30 cellular contexts compared by ENCODE assay signal in genomic region chr1:115893545-115893944, GRCh38. TPM values are rescaled to one million over a fixed set of nuclear protein-coding genes. Genes with fewer than 3 reads are reported as not detected.
"Had no signal": no experiment of that assay in that cellular context is flagged by ENCODE, and none has a peak within 500 bp of the region (broad histone marks: within the 10 kb centered on the region; RNA-seq: fewer than 3 reads in every experiment).

No MANE protein-coding gene starts in this region.

- DNase-seq: colonic mucosa; effector CD8-positive, alpha-beta T cell; endodermal cell; foreskin keratinocyte; heart left ventricle; left cardiac atrium; left lung; natural killer cell; occipital lobe; ovary; posterior cingulate gyrus; psoas muscle; right cardiac atrium; sigmoid colon; stimulated activated CD4-positive, alpha-beta T cell treated with anti-CD3 and anti-CD28 coated beads, Interleukin-2, amount 100 ng/mL, for 24 hours; stimulated activated CD4-positive, alpha-beta T cell treated with anti-CD3 and anti-CD28 coated beads, Interleukin-4, amount 100 ng/mL, for 24 hours; stimulated activated naive CD8-positive, alpha-beta T cell treated with anti-CD3 and anti-CD28 coated beads, Interleukin-15, Interleukin-2, amounts not matched to agents 100 U/mL and 50 U/mL, for 24 hours; substantia nigra had no signal

- H3K9me3 ChIP-seq: colonic mucosa, gastroesophageal sphincter, heart left ventricle, left lung, ovary, psoas muscle, sigmoid colon, thoracic aorta, tibial nerve, vagina had no signal

- H2AFZ ChIP-seq: hepatocyte had no signal

- H3K4me3 ChIP-seq: colonic mucosa, gastroesophageal sphincter, heart left ventricle, hepatocyte, left lung, ovary, psoas muscle, sigmoid colon, thoracic aorta, tibial nerve, vagina had no signal

- H3K27ac ChIP-seq: colonic mucosa, epithelial cell of prostate, foreskin keratinocyte, gastroesophageal sphincter, heart left ventricle, hepatocyte, left lung, ovary, psoas muscle, sigmoid colon, thoracic aorta, tibial nerve, vagina had no signal

- H3K27me3 ChIP-seq: colonic mucosa, gastroesophageal sphincter, heart left ventricle, left lung, ovary, sigmoid colon, tibial nerve, vagina had no signal

- FAIRE-seq: islet of Langerhans had no signal

- H3K36me3 ChIP-seq: colonic mucosa, gastroesophageal sphincter, heart left ventricle, left lung, ovary, sigmoid colon, thoracic aorta, tibial nerve, vagina had no signal

- H3K79me2 ChIP-seq: hepatocyte had no signal

- ATAC-seq: esophagus mucosa; foreskin keratinocyte; gastroesophageal sphincter; heart left ventricle; left cardiac atrium; left lung; natural killer cell; psoas muscle; right cardiac atrium; stimulated activated effector memory CD8-positive, alpha-beta T cell treated with anti-CD3 and anti-CD28 coated beads, Interleukin-12 subunit alpha, Interleukin-12 subunit beta, amount 100 ng/mL, for 72 hours; stimulated activated naive CD8-positive, alpha-beta T cell treated with anti-CD3 and anti-CD28 coated beads, Interleukin-15, Interleukin-2, amounts not matched to agents 100 U/mL and 50 U/mL, for 24 hours had no signal

- H3K4me2 ChIP-seq: hepatocyte had no signal

- H3K4me1 ChIP-seq: colonic mucosa, foreskin keratinocyte, gastroesophageal sphincter, heart left ventricle, left lung, psoas muscle, sigmoid colon, tibial nerve, vagina had no signal

RNA-seq across cellular contexts. Expression of gene NHLH2, which starts 52.6 kb away (rescaled TPM):
- total RNA-seq: colonic mucosa, fibroblast of lung, gastroesophageal sphincter, heart left ventricle, hepatocyte, left cardiac atrium, left lung, mesenteric fat pad, natural killer cell, ovary, psoas muscle, right cardiac atrium, skeletal muscle tissue, thoracic aorta had no signal
- polyA plus RNA-seq: fibroblast of lung, heart left ventricle, ovary, psoas muscle, right cardiac atrium, sigmoid colon had no signal
